8 cellular contexts compared by ENCODE assay signal in genomic region chr10:22436526-22436892, GRCh38.
A peak's percentile ranks its signal among the peaks of the same experiment; 100 is the strongest.
DNase-seq lines count a peak whose midpoint lies in the region; ATAC-seq and TF ChIP-seq lines count a peak whose summit lies in the region.

No MANE protein-coding gene starts in this region.

- H2AFZ ChIP-seq in hepatocyte: peak overlapping the region; percentile 85

- TF ChIP-seq CTCF in hepatocyte (IDR thresholded peaks at IDR 0.05; ENCODE audit: poor library complexity): no peak

- peak overlapping the region; percentile 99 for H3K27ac ChIP-seq in hepatocyte

- ATAC-seq in activated T-cell treated with anti-CD3 and anti-CD28 coated beads, Interleukin-2, amount 50 U/mL, for 4 hours: peak; percentile 32 to 39
- peak; percentile 33 for ATAC-seq in HG03095 (IDR thresholded peaks at IDR 0.05; ENCODE audit: unreplicated experiment)
- peak; percentile 82 for ATAC-seq in stimulated activated memory B cell treated with anti-CD40 and anti-IgM and Interleukin-4, amounts not matched to agents 10 μg/mL and 1 μg/mL and 100 μg/mL, for 72 hours

- peak overlapping the region; percentile 98 for H3K27ac Mint-ChIP-seq in stimulated activated memory B cell treated with anti-CD40 and anti-IgM and Interleukin-4, amounts not matched to agents 10 μg/mL and 1 μg/mL and 100 μg/mL, for 72 hours

- no peaks in the 10 kb centered on the region for H3K27me3 ChIP-seq in hepatocyte

- H4K20me1 ChIP-seq in hepatocyte (ENCODE audit: insufficient read depth, poor library complexity, severe bottlenecking): no peaks in the 10 kb centered on the region

- DNase-seq in activated T-cell treated with anti-CD3 and anti-CD28 coated beads, Interleukin-2, amount 50 U/mL, for 4 hours: peak; percentile 33
- DNase-seq in activated T-cell treated with anti-CD3 and anti-CD28 coated beads for 4 hours (no peak), hepatocyte (ENCODE audit: low spot score) (no peak), NCI-H2029 treated with DMSO at 0.1 percent for 48 hours (lab: John Stamatoyannopoulos, UW) (no peak), HCEC 1CT (no peak)
- peak; percentile 21 for DNase-seq in activated T-helper 9 cell treated with anti-CD3 and anti-CD28 coated beads, Interleukin-2, amount 50 U/mL, for 16 hours (ENCODE audit: low read depth)

- H3K36me3 ChIP-seq in hepatocyte (replicated peaks; ENCODE audit: insufficient read depth, low read depth): no peaks in the 10 kb centered on the region

- no peaks in the 10 kb centered on the region for H3K36me3 Mint-ChIP-seq in activated T-cell treated with anti-CD3 and anti-CD28 coated beads, Interleukin-2, amount 50 U/mL, for 4 hours (ENCODE audit: insufficient read depth)
- H3K36me3 Mint-ChIP-seq in stimulated activated memory B cell treated with anti-CD40 and anti-IgM and Interleukin-4, amounts not matched to agents 10 μg/mL and 1 μg/mL and 100 μg/mL, for 72 hours: no peaks in the 10 kb centered on the region

- peaks cover 44% of the 10 kb centered on the region for H3K4me1 Mint-ChIP-seq in activated T-cell treated with anti-CD3 and anti-CD28 coated beads, Interleukin-2, amount 50 U/mL, for 4 hours (ENCODE audit: low read depth)
- H3K4me1 Mint-ChIP-seq in stimulated activated memory B cell treated with anti-CD40 and anti-IgM and Interleukin-4, amounts not matched to agents 10 μg/mL and 1 μg/mL and 100 μg/mL, for 72 hours: peaks cover 56% of the 10 kb centered on the region

- H3K27me3 Mint-ChIP-seq in activated T-cell treated with anti-CD3 and anti-CD28 coated beads, Interleukin-2, amount 50 U/mL, for 4 hours (ENCODE audit: low read depth): no peaks in the 10 kb centered on the region
- H3K27me3 Mint-ChIP-seq in stimulated activated memory B cell treated with anti-CD40 and anti-IgM and Interleukin-4, amounts not matched to agents 10 μg/mL and 1 μg/mL and 100 μg/mL, for 72 hours: no peaks in the 10 kb centered on the region

- H3K9me3 Mint-ChIP-seq in activated T-cell treated with anti-CD3 and anti-CD28 coated beads, Interleukin-2, amount 50 U/mL, for 4 hours: no peaks in the 10 kb centered on the region
- H3K9me3 Mint-ChIP-seq in stimulated activated memory B cell treated with anti-CD40 and anti-IgM and Interleukin-4, amounts not matched to agents 10 μg/mL and 1 μg/mL and 100 μg/mL, for 72 hours: no peaks in the 10 kb centered on the region

- H3K9me3 ChIP-seq in hepatocyte (ENCODE audit: low read depth): no peaks in the 10 kb centered on the region

- WGBS in hepatocyte (ENCODE audit: low lambda C conversion rate, missing lambda C conversion rate): 38% methylated on average over 26 of the region's 35 CpGs

- H3K4me3 ChIP-seq in hepatocyte: peak overlapping the region; percentile 72

- peaks cover 21% of the 10 kb centered on the region for H3K79me2 ChIP-seq in hepatocyte

- no peaks in the 10 kb centered on the region for H3K9me2 ChIP-seq in hepatocyte (replicated peaks; ENCODE audit: insufficient read depth)

- peak overlapping the region; percentile 82 for H3K4me2 ChIP-seq in hepatocyte

- H3K4me1 ChIP-seq in hepatocyte (ENCODE audit: insufficient read depth): peaks cover 18% of the 10 kb centered on the region

- peak overlapping the region; percentile 89 for H3K4me3 Mint-ChIP-seq in activated T-cell treated with anti-CD3 and anti-CD28 coated beads, Interleukin-2, amount 50 U/mL, for 4 hours
- peak overlapping the region; percentile 92 for H3K4me3 Mint-ChIP-seq in stimulated activated memory B cell treated with anti-CD40 and anti-IgM and Interleukin-4, amounts not matched to agents 10 μg/mL and 1 μg/mL and 100 μg/mL, for 72 hours

Comparison
In these comparisons a context has a peak if more than half of its experiments do, and no peak if none do; other contexts are left out.
1. DNase-seq: peak in activated T-cell treated with anti-CD3 and anti-CD28 coated beads, Interleukin-2, amount 50 U/mL, for 4 hours (single experiment) and activated T-helper 9 cell treated with anti-CD3 and anti-CD28 coated beads, Interleukin-2, amount 50 U/mL, for 16 hours (single experiment); none in activated T-cell treated with anti-CD3 and anti-CD28 coated beads for 4 hours (single experiment), hepatocyte (single experiment), NCI-H2029 treated with DMSO at 0.1 percent for 48 hours (single experiment) and HCEC 1CT (single experiment).
2. Peak in every context shown above with its lines, with median percentiles within 50 percentile points of each other: ATAC-seq.